In genomic region chr20:36055145-36055544, GRCh38 we compare ENCODE assay signal across 8 cellular contexts.
"Had no signal": no experiment of that assay in that cellular context is flagged by ENCODE, and none has a peak within 500 bp of the region (broad histone marks: within the 10 kb centered on the region; RNA-seq: fewer than 3 reads in every experiment).

No MANE protein-coding gene starts in this region.

- H3K4me3 ChIP-seq: GM23338 had no signal

- H3K9me3 Mint-ChIP-seq: GM23338, H9, IgD-negative memory B cell had no signal

- H3K4me2 ChIP-seq: GM23338 had no signal

- H3K27ac Mint-ChIP-seq: GM23338, H9 had no signal

- ATAC-seq: GM23338 had no signal

- DNase-seq: H9, HCEC 1CT, KG1 had no signal

- H3K27me3 Mint-ChIP-seq: IgD-negative memory B cell had no signal

- FAIRE-seq: H1, H54, HTR-8/SVneo had no signal

- H3K4me3 Mint-ChIP-seq: GM23338, H9 had no signal

- H2AFZ ChIP-seq: GM23338 had no signal
